Comparison of ENCODE assay signal across 1 cellular context in genomic region chr4:40301592-40301991, GRCh38.
TF ChIP-seq lines count a peak whose summit lies in the region.

No MANE protein-coding gene starts in this region.

TF ChIP-seq in GM12878, 131 proteins besides CTCF, POLR2A, EP300 and RAD21 (continued from another document and continues in another):
- TF ChIP-seq CUX1 (IDR thresholded peaks at IDR 0.05; ENCODE audit: insufficient replicate concordance, low read depth, low read length), result peak; percentile 54
- TF ChIP-seq SKIL (IDR thresholded peaks at IDR 0.05; ENCODE audit: low read depth, poor library complexity, severe bottlenecking), result peak; percentile 70
- TF ChIP-seq MXI1 (IDR thresholded peaks at IDR 0.05; ENCODE audit: low read depth, low read length), result 0 out of 2 replicates have a peak, but pooled peaks have one; percentile 53
- TF ChIP-seq, protein P1, sequence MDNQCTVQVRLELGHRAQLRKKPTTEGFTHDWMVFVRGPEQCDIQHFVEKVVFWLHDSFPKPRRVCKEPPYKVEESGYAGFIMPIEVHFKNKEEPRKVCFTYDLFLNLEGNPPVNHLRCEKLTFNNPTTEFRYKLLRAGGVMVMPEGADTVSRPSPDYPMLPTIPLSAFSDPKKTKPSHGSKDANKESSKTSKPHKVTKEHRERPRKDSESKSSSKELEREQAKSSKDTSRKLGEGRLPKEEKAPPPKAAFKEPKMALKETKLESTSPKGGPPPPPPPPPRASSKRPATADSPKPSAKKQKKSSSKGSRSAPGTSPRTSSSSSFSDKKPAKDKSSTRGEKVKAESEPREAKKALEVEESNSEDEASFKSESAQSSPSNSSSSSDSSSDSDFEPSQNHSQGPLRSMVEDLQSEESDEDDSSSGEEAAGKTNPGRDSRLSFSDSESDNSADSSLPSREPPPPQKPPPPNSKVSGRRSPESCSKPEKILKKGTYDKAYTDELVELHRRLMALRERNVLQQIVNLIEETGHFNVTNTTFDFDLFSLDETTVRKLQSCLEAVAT (IDR thresholded peaks at IDR 0.05), result peak; percentile 67; the same call in 1 of the 2 replicates
- no peak for TF ChIP-seq CBX5 (IDR thresholded peaks at IDR 0.05; ENCODE audit: low read depth)
- TF ChIP-seq TCF3 (IDR thresholded peaks at IDR 0.05; ENCODE audit: borderline replicate concordance, insufficient read depth, low read depth, low read length), result peak; percentile 96
- TF ChIP-seq YY1 (IDR thresholded peaks at IDR 0.05; ENCODE audit: low read depth, low read length), result 0 out of 2 replicates have a peak, but pooled peaks have one; percentile 26
- peak; percentile 73; the same call in 1 of the 2 replicates for TF ChIP-seq DPF2 (IDR thresholded peaks at IDR 0.05)
- TF ChIP-seq IRF3 (IDR thresholded peaks at IDR 0.05), result no peak
- no peak for TF ChIP-seq LARP7 (IDR thresholded peaks at IDR 0.05)
- TF ChIP-seq BHLHE40 (IDR thresholded peaks at IDR 0.05; ENCODE audit: borderline replicate concordance in 1 of 2, low read depth in 2 of 2, low read length in 1 of 2), result peak; percentile 56 to 60; a peak in 3 of 4 replicates
- TF ChIP-seq JUND (IDR thresholded peaks at IDR 0.05; ENCODE audit: low read depth, low read length), result no peak
- peak; percentile 42; the same call in 1 of the 2 replicates for TF ChIP-seq ZNF217 (IDR thresholded peaks at IDR 0.05)
- TF ChIP-seq, protein P2, sequence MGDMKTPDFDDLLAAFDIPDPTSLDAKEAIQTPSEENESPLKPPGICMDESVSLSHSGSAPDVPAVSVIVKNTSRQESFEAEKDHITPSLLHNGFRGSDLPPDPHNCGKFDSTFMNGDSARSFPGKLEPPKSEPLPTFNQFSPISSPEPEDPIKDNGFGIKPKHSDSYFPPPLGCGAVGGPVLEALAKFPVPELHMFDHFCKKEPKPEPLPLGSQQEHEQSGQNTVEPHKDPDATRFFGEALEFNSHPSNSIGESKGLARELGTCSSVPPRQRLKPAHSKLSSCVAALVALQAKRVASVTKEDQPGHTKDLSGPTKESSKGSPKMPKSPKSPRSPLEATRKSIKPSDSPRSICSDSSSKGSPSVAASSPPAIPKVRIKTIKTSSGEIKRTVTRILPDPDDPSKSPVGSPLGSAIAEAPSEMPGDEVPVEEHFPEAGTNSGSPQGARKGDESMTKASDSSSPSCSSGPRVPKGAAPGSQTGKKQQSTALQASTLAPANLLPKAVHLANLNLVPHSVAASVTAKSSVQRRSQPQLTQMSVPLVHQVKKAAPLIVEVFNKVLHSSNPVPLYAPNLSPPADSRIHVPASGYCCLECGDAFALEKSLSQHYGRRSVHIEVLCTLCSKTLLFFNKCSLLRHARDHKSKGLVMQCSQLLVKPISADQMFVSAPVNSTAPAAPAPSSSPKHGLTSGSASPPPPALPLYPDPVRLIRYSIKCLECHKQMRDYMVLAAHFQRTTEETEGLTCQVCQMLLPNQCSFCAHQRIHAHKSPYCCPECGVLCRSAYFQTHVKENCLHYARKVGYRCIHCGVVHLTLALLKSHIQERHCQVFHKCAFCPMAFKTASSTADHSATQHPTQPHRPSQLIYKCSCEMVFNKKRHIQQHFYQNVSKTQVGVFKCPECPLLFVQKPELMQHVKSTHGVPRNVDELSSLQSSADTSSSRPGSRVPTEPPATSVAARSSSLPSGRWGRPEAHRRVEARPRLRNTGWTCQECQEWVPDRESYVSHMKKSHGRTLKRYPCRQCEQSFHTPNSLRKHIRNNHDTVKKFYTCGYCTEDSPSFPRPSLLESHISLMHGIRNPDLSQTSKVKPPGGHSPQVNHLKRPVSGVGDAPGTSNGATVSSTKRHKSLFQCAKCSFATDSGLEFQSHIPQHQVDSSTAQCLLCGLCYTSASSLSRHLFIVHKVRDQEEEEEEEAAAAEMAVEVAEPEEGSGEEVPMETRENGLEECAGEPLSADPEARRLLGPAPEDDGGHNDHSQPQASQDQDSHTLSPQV (IDR thresholded peaks at IDR 0.05), result no peak
- peak; percentile 98 for TF ChIP-seq TCF12 (IDR thresholded peaks at IDR 0.05; ENCODE audit: low read depth, low read length)
- peak; percentile 77 for TF ChIP-seq CREM (IDR thresholded peaks at IDR 0.05; ENCODE audit: low read depth)
- no peak for TF ChIP-seq HDGF (IDR thresholded peaks at IDR 0.05)
- peak; percentile 65 to 71 for TF ChIP-seq IKZF2 (IDR thresholded peaks at IDR 0.05)
- TF ChIP-seq TAF1 (IDR thresholded peaks at IDR 0.05; ENCODE audit: borderline replicate concordance, low read depth, low read length), result 0 out of 2 replicates have a peak, but pooled peaks have one; percentile 12
- TF ChIP-seq KDM1A (IDR thresholded peaks at IDR 0.05; ENCODE audit: borderline replicate concordance), result no peak
- peak; percentile 51 to 91; a peak in 3 of 4 replicates for TF ChIP-seq SRF (IDR thresholded peaks at IDR 0.05; ENCODE audit: low read depth in 2 of 2, low read length in 2 of 2)
- TF ChIP-seq ZBTB33 (IDR thresholded peaks at IDR 0.05), result no peak
- TF ChIP-seq ZNF274 (IDR thresholded peaks at IDR 0.05; ENCODE audit: insufficient read depth, insufficient read length), result no peak
- TF ChIP-seq IKZF1 (conservative IDR thresholded peaks at IDR 0.05), result peak; percentile 65
- TF ChIP-seq EED (IDR thresholded peaks at IDR 0.05; ENCODE audit: low read depth), result peak; percentile 66
- peak; percentile 66 for TF ChIP-seq MEF2B (IDR thresholded peaks at IDR 0.05; ENCODE audit: partially characterized antibody, poor library complexity, severe bottlenecking)
- no peak for TF ChIP-seq PML (IDR thresholded peaks at IDR 0.05; ENCODE audit: low read length)
- TF ChIP-seq PKNOX1 (IDR thresholded peaks at IDR 0.05), result no peak
- TF ChIP-seq FOXK2 (IDR thresholded peaks at IDR 0.05), result no peak
- TF ChIP-seq SMC3 (IDR thresholded peaks at IDR 0.05; ENCODE audit: borderline replicate concordance, low read length), result peak; percentile 5; the same call in 1 of the 2 replicates
- no peak for TF ChIP-seq CEBPZ (IDR thresholded peaks at IDR 0.05; ENCODE audit: low read depth, low read length)
- TF ChIP-seq JUNB (IDR thresholded peaks at IDR 0.05), result peak; percentile 17; the same call in 1 of the 2 replicates
- TF ChIP-seq ZSCAN29 (IDR thresholded peaks at IDR 0.05), result peak; percentile 85
- peak; percentile 66; the same call in 1 of the 2 replicates for TF ChIP-seq TARDBP (IDR thresholded peaks at IDR 0.05; ENCODE audit: borderline replicate concordance)
- TF ChIP-seq ETV6 (conservative IDR thresholded peaks at IDR 0.05 in 1 of 2, IDR thresholded peaks at IDR 0.05 in 1 of 2; ENCODE audit: borderline replicate concordance in 1 of 2, low read depth in 1 of 2), result peak in 1 of 2 experiments; percentile 78; a peak in 2 of 4 replicates
- peak; percentile 33; the same call in 1 of the 2 replicates for TF ChIP-seq TBL1XR1 (IDR thresholded peaks at IDR 0.05; ENCODE audit: low read depth, low read length)
- 0 out of 2 replicates have a peak, but pooled peaks have one; percentile 38 for TF ChIP-seq CHD2 (IDR thresholded peaks at IDR 0.05; ENCODE audit: borderline replicate concordance, low read depth, low read length)
- TF ChIP-seq MTA3 (IDR thresholded peaks at IDR 0.05; ENCODE audit: borderline replicate concordance, low read length), result no peak
